Comparison of ENCODE assay signal across 8 cellular contexts in genomic region chr3:58490860-58491501, GRCh38. TPM values are rescaled to one million over a fixed set of nuclear protein-coding genes. Genes with fewer than 3 reads are reported as not detected.
DNase-seq lines count a peak whose midpoint lies in the region; ATAC-seq and TF ChIP-seq lines count a peak whose summit lies in the region.

No MANE protein-coding gene starts in this region.

- no peaks in the 10 kb centered on the region for H3K9me3 ChIP-seq in BLaER1 treated with 17β-estradiol and CSF1 and Interleukin-3, amounts not matched to agents 10 nM and 100 nM (replicated peaks in 1 of 11)
- H3K9me3 ChIP-seq in OCI-LY1 (ENCODE audit: low read length): no peaks in the 10 kb centered on the region
- no peaks in the 10 kb centered on the region for H3K9me3 ChIP-seq in neural cell (ENCODE audit: low read length)

- peaks cover 25 to 70% (median 38%) of the 10 kb centered on the region in 10 experiments for H3K4me1 ChIP-seq in BLaER1 treated with 17β-estradiol and CSF1 and Interleukin-3, amounts not matched to agents 10 nM and 100 nM
- H3K4me1 ChIP-seq in OCI-LY1 (ENCODE audit: insufficient read depth, low read length, severe bottlenecking): peaks cover 20% of the 10 kb centered on the region

- H3K27ac ChIP-seq in BLaER1 treated with 17β-estradiol and CSF1 and Interleukin-3, amounts not matched to agents 10 nM and 100 nM: peak overlapping the region; percentile 29 to 84 (median 60); a peak in 19 of 22 replicates
- H3K27ac ChIP-seq in OCI-LY1 (ENCODE audit: low read depth, low read length, poor library complexity, severe bottlenecking) (no peak overlapping the region), neural cell (ENCODE audit: low read length) (no peak overlapping the region)

- H3K27ac Mint-ChIP-seq in effector memory CD8-positive, alpha-beta T cell: peak overlapping the region; percentile 62 to 75

- H3K79me2 ChIP-seq in OCI-LY1 (ENCODE audit: insufficient read depth, low read length): no peaks in the 10 kb centered on the region
- H3K79me2 ChIP-seq in neural cell (replicated peaks; ENCODE audit: insufficient read depth, low read length): peaks cover 34% of the 10 kb centered on the region

- peaks cover 13 to 37% (median 33%) of the 10 kb centered on the region in 11 experiments; a peak in 16 of 22 replicates for H4K20me1 ChIP-seq in BLaER1 treated with 17β-estradiol and CSF1 and Interleukin-3, amounts not matched to agents 10 nM and 100 nM
- H4K20me1 ChIP-seq in OCI-LY1 (ENCODE audit: insufficient read depth, low read length) (no peaks in the 10 kb centered on the region), neural cell (ENCODE audit: insufficient read depth) (no peaks in the 10 kb centered on the region)

- H3K4me1 Mint-ChIP-seq in effector memory CD8-positive, alpha-beta T cell (ENCODE audit: low read depth in 2 of 2): peaks cover 50% of the 10 kb centered on the region in 2 donors

- DNase-seq in effector memory CD8-positive, alpha-beta T cell: no peak
- DNase-seq in NCI-H2171 treated with DMSO at 0.1 percent for 48 hours (lab: John Stamatoyannopoulos, UW) (no peak), kidney tubule cell (ENCODE audit: low spot score) (no peak), HK-2 (ENCODE audit: unreplicated experiment) (no peak), NCI-H1105 treated with DMSO at 0.1 percent for 48 hours (lab: John Stamatoyannopoulos, UW) (no peak)

- no peaks in the 10 kb centered on the region for H3K27me3 ChIP-seq in BLaER1 treated with 17β-estradiol and CSF1 and Interleukin-3, amounts not matched to agents 10 nM and 100 nM
- H3K27me3 ChIP-seq in OCI-LY1 (ENCODE audit: insufficient read depth, low read length) (peaks cover 9% of the 10 kb centered on the region; the same call in 1 of the 2 replicates), neural cell (ENCODE audit: insufficient read depth, low read depth, low read length) (no peaks in the 10 kb centered on the region)

- H3K4me3 ChIP-seq in BLaER1 treated with 17β-estradiol and CSF1 and Interleukin-3, amounts not matched to agents 10 nM and 100 nM: peak overlapping the region; percentile 50 to 98 (median 92); a peak in 18 of 20 replicates
- H3K4me3 ChIP-seq in OCI-LY1 (ENCODE audit: low read depth, low read length, poor library complexity, severe bottlenecking) (peak overlapping the region; percentile 56), neural cell (ENCODE audit: low read length) (peak overlapping the region; percentile 57)

- peaks cover 9% of the 10 kb centered on the region for H3K36me3 Mint-ChIP-seq in effector memory CD8-positive, alpha-beta T cell (ENCODE audit: insufficient read depth)

- H3K9me2 ChIP-seq in OCI-LY1 (ENCODE audit: low read depth, low read length) (no peaks in the 10 kb centered on the region), neural cell (ENCODE audit: insufficient read depth, low read length) (no peaks in the 10 kb centered on the region)

- no peak for ATAC-seq in effector memory CD8-positive, alpha-beta T cell (replicated peaks)

- H3K36me3 ChIP-seq in BLaER1 treated with 17β-estradiol and CSF1 and Interleukin-3, amounts not matched to agents 10 nM and 100 nM: no peaks in the 10 kb centered on the region
- no peaks in the 10 kb centered on the region for H3K36me3 ChIP-seq in OCI-LY1 (ENCODE audit: insufficient read depth, low read length)
- H3K36me3 ChIP-seq in neural cell (ENCODE audit: insufficient read depth, low read length): no peaks in the 10 kb centered on the region

- H3F3A ChIP-seq in OCI-LY1 (ENCODE audit: insufficient read depth, low read length) (no peaks in the 10 kb centered on the region), neural cell (ENCODE audit: insufficient read depth, low read length, poor library complexity, severe bottlenecking) (no peaks in the 10 kb centered on the region)

- H3K9ac ChIP-seq in BLaER1 treated with 17β-estradiol and CSF1 and Interleukin-3, amounts not matched to agents 10 nM and 100 nM: peak overlapping the region; percentile 34 to 93 (median 67); a peak in 20 of 22 replicates
- H3K9ac ChIP-seq in OCI-LY1 (ENCODE audit: low read length) (peak overlapping the region; percentile 45; the same call in 1 of the 2 replicates), neural cell (ENCODE audit: low read length) (no peak overlapping the region)

- TF ChIP-seq EP300 in neural cell (conservative IDR thresholded peaks at IDR 0.05; ENCODE audit: poor library complexity, severe bottlenecking): no peak

- TF ChIP-seq RAD21 in neural cell (conservative IDR thresholded peaks at IDR 0.05): no peak

- H2AFZ ChIP-seq in OCI-LY1 (ENCODE audit: low read length) (peak overlapping the region; percentile 76; the same call in 1 of the 2 replicates), neural cell (ENCODE audit: low read depth, low read length) (no peak overlapping the region)

- H3K4me3 Mint-ChIP-seq in effector memory CD8-positive, alpha-beta T cell: peak overlapping the region; percentile 73 to 82

- H3K27me3 Mint-ChIP-seq in effector memory CD8-positive, alpha-beta T cell: no peaks in the 10 kb centered on the region

- TF ChIP-seq CTCF in OCI-LY1 (IDR thresholded peaks at IDR 0.05; ENCODE audit: low read length) (no peak), neural cell (IDR thresholded peaks at IDR 0.05; ENCODE audit: poor library complexity, severe bottlenecking) (no peak)

- peak overlapping the region; percentile 49 to 98 (median 71) for H3K4me2 ChIP-seq in BLaER1 treated with 17β-estradiol and CSF1 and Interleukin-3, amounts not matched to agents 10 nM and 100 nM
- H3K4me2 ChIP-seq in OCI-LY1 (ENCODE audit: low read length) (peak overlapping the region; percentile 65), neural cell (ENCODE audit: low read length) (no peak overlapping the region)

- no peaks in the 10 kb centered on the region for H3K9me3 Mint-ChIP-seq in effector memory CD8-positive, alpha-beta T cell

TF ChIP-seq in neural cell, 6 proteins besides CTCF, POLR2A, EP300 and RAD21:
- TF ChIP-seq SMC3 (conservative IDR thresholded peaks at IDR 0.05; ENCODE audit: poor library complexity): no peak
- no peak for TF ChIP-seq EZH2 (IDR thresholded peaks at IDR 0.05; ENCODE audit: borderline replicate concordance, insufficient read depth, low read length, poor library complexity, severe bottlenecking)
- no peak for TF ChIP-seq TAF1 (IDR thresholded peaks at IDR 0.05; ENCODE audit: low read depth)
- TF ChIP-seq MXI1 (conservative IDR thresholded peaks at IDR 0.05; ENCODE audit: poor library complexity, severe bottlenecking): no peak
- no peak for TF ChIP-seq REST (IDR thresholded peaks at IDR 0.05; ENCODE audit: borderline replicate concordance)
- TF ChIP-seq POLR2AphosphoS5 (IDR thresholded peaks at IDR 0.05): no peak

RNA-seq across cellular contexts. Expression of gene KCTD6, which starts 0.9 kb away (rescaled TPM):
- 64.0 and 68.5 TPM in 2 replicates for polyA plus RNA-seq in neural cell
- polyA minus RNA-seq in neural cell: 27.8 and 29.9 TPM in 2 replicates

RNA-seq across cellular contexts. Expression of gene ACOX2, which starts 46.0 kb away (rescaled TPM):
- not detected in 2 replicates for polyA plus RNA-seq in neural cell
- not detected in 2 replicates for polyA minus RNA-seq in neural cell

RNA-seq across cellular contexts. Expression of gene PDHB, which starts 57.3 kb away (rescaled TPM):
- 154 and 201 TPM in 2 replicates for polyA plus RNA-seq in neural cell
- polyA minus RNA-seq in neural cell: 88.9 and 108 TPM in 2 replicates

Comparison
In these comparisons a context has a peak if more than half of its experiments do, and no peak if none do; other contexts are left out.
1. H3K27ac ChIP-seq: peak in BLaER1 treated with 17β-estradiol and CSF1 and Interleukin-3, amounts not matched to agents 10 nM and 100 nM (11 of 11); none in OCI-LY1 (single experiment) and neural cell (single experiment).
2. Peak in every context shown above with its lines, with median percentiles within 50 percentile points of each other: H3K4me3 ChIP-seq.